In genomic region chr9:128072144-128073021, GRCh38 we compare ENCODE assay signal across 1 cellular context.
TF ChIP-seq lines count a peak whose summit lies in the region.

No MANE protein-coding gene starts in this region.

TF ChIP-seq in SK-N-SH, 30 proteins besides CTCF, POLR2A, EP300 and RAD21 (continued from another document):
- TF ChIP-seq REST (IDR thresholded peaks at IDR 0.05; ENCODE audit: low read depth, low read length) (no peak), JUND (IDR thresholded peaks at IDR 0.05) (no peak), SIN3A (IDR thresholded peaks at IDR 0.05; ENCODE audit: borderline replicate concordance, low read depth, low read length) (no peak), POLR2AphosphoS5 (IDR thresholded peaks at IDR 0.05; ENCODE audit: low read depth, low read length) (no peak; the same call in 1 of the 2 replicates)
TF ChIP-seq in SK-N-SH: peak in this region for 4.
